Comparison of ENCODE assay signal across 8 cellular contexts in genomic region chr9:112378441-112379176, GRCh38. TPM values are rescaled to one million over a fixed set of nuclear protein-coding genes. Genes with fewer than 3 reads are reported as not detected.
DNase-seq lines count a peak whose midpoint lies in the region; ATAC-seq, FAIRE-seq and TF ChIP-seq lines count a peak whose summit lies in the region.

No MANE protein-coding gene starts in this region.

- H3K36me3 ChIP-seq in OCI-LY7 (ENCODE audit: insufficient read depth, low read length) (no peaks in the 10 kb centered on the region), K562 (ENCODE audit: control insufficient read depth, insufficient read depth, low read length) (no peaks in the 10 kb centered on the region)

- POLR2A ChIA-PET in OCI-LY7 (lab: Charles Lee) (interaction anchor here (0.6 to 2.0 kb wide), 8 partner anchors 12 to 339 kb away, joined by 3 to 6 read pairs (median 4); no protein-coding TSS in a partner anchor), K562 (lab: Yijun Ruan, JAX) (interaction anchor here (0.6 to 2.5 kb wide), 15 partner anchors 9 to 844 kb away, joined by 3 to 11 read pairs (median 3); partner anchors contain the start of gene PTBP3)

- H3K79me2 ChIP-seq in OCI-LY7 (ENCODE audit: insufficient read depth, low read depth, low read length): peaks cover 6% of the 10 kb centered on the region; the same call in 1 of the 2 replicates
- H3K79me2 ChIP-seq in K562 (ENCODE audit: control insufficient read depth, insufficient read depth, low read length): peaks cover 65% of the 10 kb centered on the region

- WGBS in K562 (ENCODE audit: insufficient coverage, low coverage, missing lambda C conversion rate): under 1% methylated on average over 19 of the region's 24 CpGs

- in situ Hi-C loops in K562 (cut with MboI): no loop called here

- intact Hi-C loops in OCI-LY7 (cut with micrococcal nuclease; ENCODE audit: unreplicated experiment) (loop anchor here (2.0 to 5.0 kb wide), 3 partner anchors 44 to 429 kb away; partner anchors contain the start of gene KIAA1958), K562 (cut with micrococcal nuclease) (loop anchor here (5.0 to 10.0 kb wide), 3 partner anchors 64 to 416 kb away; no protein-coding TSS in a partner anchor)

- no peaks in the 10 kb centered on the region for H3K27me3 ChIP-seq in K562 (ENCODE audit: control insufficient read depth in 2 of 2, insufficient read depth in 2 of 2, low read length in 2 of 2)
- H3K27me3 ChIP-seq in layer of hippocampus (ENCODE audit: control insufficient read depth, insufficient read depth, low read length): no peaks in the 10 kb centered on the region

- H3K4me3 ChIP-seq in OCI-LY7 (ENCODE audit: low read depth, low read length, poor library complexity, severe bottlenecking) (peak overlapping the region; percentile 90), K562 (peak overlapping the region; percentile 80)

- H3K4me2 ChIP-seq in OCI-LY7 (ENCODE audit: low read length): peak overlapping the region; percentile 74
- peak overlapping the region; percentile 83 for H3K4me2 ChIP-seq in K562 (ENCODE audit: insufficient read depth, low read length)

- DNase-seq in OCI-LY7 (ENCODE audit: low spot score) (no peak), K562 (ENCODE audit: extremely low read depth in 1 of 4, low spot score in 3 of 4) (peak in 1 of 4 experiments; percentile 37), KG1 (lab: John Stamatoyannopoulos, UW) (no peak), activated gamma-delta T cell (lab: John Stamatoyannopoulos, UW) (no peak)
- DNase-seq in stimulated activated CD4-positive, alpha-beta T cell treated with anti-CD3 and anti-CD28 coated beads, Interleukin-4, amount 100 ng/mL, for 48 hours (ENCODE audit: low read depth in 2 of 2): peak; percentile 28 to 36

- no peak for FAIRE-seq in K562 (lab: Jason Lieb, UNC)

- TF ChIP-seq POLR2A in K562 (conservative IDR thresholded peaks at IDR 0.05): no peak

- H2AFZ ChIP-seq in OCI-LY7 (ENCODE audit: low read length) (peak overlapping the region; percentile 89), K562 (ENCODE audit: low read depth, low read length) (peak overlapping the region; percentile 98)

- H3K9me1 ChIP-seq in K562 (ENCODE audit: control insufficient read depth, insufficient read depth, low read length): peaks cover 3% of the 10 kb centered on the region

- TF ChIP-seq RAD21 in K562 (CRISPR knock-in tag; conservative IDR thresholded peaks at IDR 0.05 in 1 of 2, IDR thresholded peaks at IDR 0.05 in 1 of 2): no peak

- TF ChIP-seq CTCF in OCI-LY7 (conservative IDR thresholded peaks at IDR 0.05; ENCODE audit: low read length): no peak
- no peak for TF ChIP-seq CTCF in K562 (IDR thresholded peaks at IDR 0.05 in 2 of 3, conservative IDR thresholded peaks at IDR 0.05 in 1 of 3; ENCODE audit: insufficient read depth in 2 of 3, low read depth in 1 of 3, low read length in 3 of 3)

- no peak for TF ChIP-seq EP300 in K562 (IDR thresholded peaks at IDR 0.05; ENCODE audit: low read length)

- ATAC-seq in GM18508 (IDR thresholded peaks at IDR 0.05; ENCODE audit: insufficient read depth, unreplicated experiment): peak; percentile 17
- ATAC-seq in HG02759 (IDR thresholded peaks at IDR 0.05; ENCODE audit: unreplicated experiment): peak; percentile 15
- ATAC-seq in K562: peak; percentile 1; the same call in 1 of the 3 replicates

- H3K9me2 ChIP-seq in OCI-LY7 (ENCODE audit: insufficient read depth, low read length): no peaks in the 10 kb centered on the region

- H4K20me1 ChIP-seq in OCI-LY7 (ENCODE audit: insufficient read depth, low read length): no peaks in the 10 kb centered on the region
- H4K20me1 ChIP-seq in K562 (replicated peaks; ENCODE audit: control insufficient read depth, insufficient read depth, low read length): no peaks in the 10 kb centered on the region

- no peaks in the 10 kb centered on the region for H3K9me3 ChIP-seq in OCI-LY7 (ENCODE audit: low read length)
- no peaks in the 10 kb centered on the region for H3K9me3 ChIP-seq in K562 (replicated peaks; ENCODE audit: control insufficient read depth, insufficient read depth, low read depth, low read length)

- CTCF ChIA-PET in OCI-LY7 (lab: Charles Lee; ENCODE audit: unreplicated experiment): no interaction called here
- CTCF ChIA-PET in K562 (lab: Yijun Ruan, JAX; ENCODE audit: low intra/inter-chr PET ratio): no interaction called here

- BruUV-seq in OCI-LY7 (replicated peaks; lab: Mats Ljungman, UMichigan) (no TSS peak), K562 (replicated peaks; lab: Mats Ljungman, UMichigan) (no TSS peak)

- H3K4me1 ChIP-seq in OCI-LY7 (ENCODE audit: insufficient read depth, low read length, poor library complexity, severe bottlenecking): peaks cover 38% of the 10 kb centered on the region
- H3K4me1 ChIP-seq in K562 (replicated peaks in 1 of 2; ENCODE audit: control insufficient read depth in 2 of 2, insufficient read depth in 2 of 2, low read length in 2 of 2): peaks cover 12 to 24% of the 10 kb centered on the region in 2 experiments

- H3K9ac ChIP-seq in K562 (ENCODE audit: insufficient read depth in 1 of 2, low read depth in 2 of 2, low read length in 2 of 2): peak overlapping the region; percentile 82

- H3K27ac ChIP-seq in OCI-LY7 (ENCODE audit: low read depth, low read length, poor library complexity, severe bottlenecking): peak overlapping the region; percentile 51
- peak overlapping the region; percentile 93 for H3K27ac ChIP-seq in K562 (ENCODE audit: extremely low read depth, low read depth, low read length)
- H3K27ac ChIP-seq in layer of hippocampus (ENCODE audit: low read depth, low read length): peak overlapping the region; percentile 96

TF ChIP-seq in K562, 482 proteins besides CTCF, POLR2A, EP300 and RAD21 (continues in another document):
- TF ChIP-seq TCF7L2 (IDR thresholded peaks at IDR 0.05; ENCODE audit: low read depth, low read length): no peak
- TF ChIP-seq, protein P1, sequence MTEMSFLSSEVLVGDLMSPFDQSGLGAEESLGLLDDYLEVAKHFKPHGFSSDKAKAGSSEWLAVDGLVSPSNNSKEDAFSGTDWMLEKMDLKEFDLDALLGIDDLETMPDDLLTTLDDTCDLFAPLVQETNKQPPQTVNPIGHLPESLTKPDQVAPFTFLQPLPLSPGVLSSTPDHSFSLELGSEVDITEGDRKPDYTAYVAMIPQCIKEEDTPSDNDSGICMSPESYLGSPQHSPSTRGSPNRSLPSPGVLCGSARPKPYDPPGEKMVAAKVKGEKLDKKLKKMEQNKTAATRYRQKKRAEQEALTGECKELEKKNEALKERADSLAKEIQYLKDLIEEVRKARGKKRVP (CRISPR knock-in tag; IDR thresholded peaks at IDR 0.05): no peak
- no peak for TF ChIP-seq ZNF134 (CRISPR knock-in tag; conservative IDR thresholded peaks at IDR 0.05)
- TF ChIP-seq CHD1 (IDR thresholded peaks at IDR 0.05; ENCODE audit: low read length): no peak
- TF ChIP-seq ZNF384 (IDR thresholded peaks at IDR 0.05; ENCODE audit: low read depth, low read length): no peak
- 0 out of 2 replicates have a peak, but pooled peaks have one; percentile 9 for TF ChIP-seq NR2C1 (IDR thresholded peaks at IDR 0.05)
- TF ChIP-seq NR2C1 (tag; IDR thresholded peaks at IDR 0.05): no peak
- no peak for TF ChIP-seq HSF4 (CRISPR knock-in tag; IDR thresholded peaks at IDR 0.05; ENCODE audit: borderline replicate concordance)
- no peak for TF ChIP-seq DNMT1 (IDR thresholded peaks at IDR 0.05)
- peak; percentile 77 for TF ChIP-seq GTF2E2 (tag; IDR thresholded peaks at IDR 0.05)
- no peak for TF ChIP-seq ZNF212 (CRISPR knock-in tag; IDR thresholded peaks at IDR 0.05)
- no peak for TF ChIP-seq ZNF3 (CRISPR knock-in tag; IDR thresholded peaks at IDR 0.05)

RNA-seq across cellular contexts. Expression of gene HSDL2, which starts 1.3 kb away (rescaled TPM):
- 10.0 and 12.7 TPM in 2 replicates for total RNA-seq in OCI-LY7 (2014; rRNA removed; shearing (Covaris generic))
- total RNA-seq in OCI-LY7 (2022) (16.6 and 17.1 TPM in 2 replicates), K562 (2014; rRNA removed) (22.8 and 23.1 TPM in 2 replicates), K562 (2014; rRNA removed; fragmentation: Illumina TruSeq; extraction: Trizol) (43.4 and 46.3 TPM in 2 replicates), K562 (2015; rRNA removed; fragmentation: Illumina TruSeq; extraction: Trizol) (37.6 and 40.3 TPM in 2 replicates), K562 (2021) (28.8 and 29.7 TPM in 2 replicates)
- total RNA-seq in K562 (2011; cell fraction: chromatin; rRNA removed; ENCODE audit: low replicate concordance): 17.0 and 29.9 TPM in 2 replicates
- 11.0 and 12.2 TPM in 2 replicates for total RNA-seq in K562 (2011; cell fraction: nucleolus; rRNA removed)
- total RNA-seq in K562 (2011; cell fraction: nucleoplasm; rRNA removed): 15.3 and 17.0 TPM in 2 replicates
- polyA plus RNA-seq in K562 (2011; rRNA removed) (64.8 and 74.1 TPM in 2 replicates), K562 (2014; fragmentation: Illumina TruSeq; extraction: Trizol) (33.3 and 37.4 TPM in 2 replicates), K562 (2014; fragmentation: Nextera tagmentation; extraction: Ambion mirVana) (10 to 100 TPM; 32.7 to 35.6 TPM), K562 (2014; rRNA removed) (23.1 and 24.6 TPM in 2 replicates)
- polyA plus RNA-seq in K562 (2011; cell fraction: cytosol; rRNA removed): 11.2 and 23.1 TPM in 2 replicates
- polyA plus RNA-seq in K562 (2011; cell fraction: nucleus; rRNA removed): 7.7 and 15.4 TPM in 2 replicates
- 29.3 and 34.5 TPM in 2 replicates for polyA plus RNA-seq in K562 (2012)
- polyA minus RNA-seq in K562 (2011; rRNA and poly(A)+ RNA removed): 98.5 and 105 TPM in 2 replicates
- polyA minus RNA-seq in K562 (2011; cell fraction: cytosol; rRNA and poly(A)+ RNA removed): 31.7 and 40.8 TPM in 2 replicates
- 7.9 and 16.2 TPM in 2 replicates for polyA minus RNA-seq in K562 (2011; cell fraction: nucleus; rRNA and poly(A)+ RNA removed)

RNA-seq across cellular contexts. Expression of gene PTBP3, which starts 45.2 kb away (rescaled TPM):
- total RNA-seq in OCI-LY7 (2014; rRNA removed; shearing (Covaris generic)): 33.2 and 38.1 TPM in 2 replicates
- total RNA-seq in OCI-LY7 (2022) (98.2 and 129 TPM in 2 replicates), K562 (2014; rRNA removed) (36.9 and 44.4 TPM in 2 replicates), K562 (2014; rRNA removed; fragmentation: Illumina TruSeq; extraction: Trizol) (83.5 and 93.8 TPM in 2 replicates), K562 (2015; rRNA removed; fragmentation: Illumina TruSeq; extraction: Trizol) (71.3 and 77.1 TPM in 2 replicates), K562 (2021) (109 and 116 TPM in 2 replicates)
- 83.3 and 94.4 TPM in 2 replicates for total RNA-seq in K562 (2011; cell fraction: chromatin; rRNA removed; ENCODE audit: low replicate concordance)
- total RNA-seq in K562 (2011; cell fraction: nucleolus; rRNA removed): 15.2 and 20.9 TPM in 2 replicates
- total RNA-seq in K562 (2011; cell fraction: nucleoplasm; rRNA removed): 43.6 and 84.2 TPM in 2 replicates
- polyA plus RNA-seq in K562 (2011; rRNA removed) (132 and 151 TPM in 2 replicates), K562 (2014; fragmentation: Illumina TruSeq; extraction: Trizol) (60.3 and 68.0 TPM in 2 replicates), K562 (2014; fragmentation: Nextera tagmentation; extraction: Ambion mirVana) (10 to 100 TPM; 22.4 to 26.7 TPM), K562 (2014; rRNA removed) (42.0 and 45.5 TPM in 2 replicates)
- 122 and 173 TPM in 2 replicates for polyA plus RNA-seq in K562 (2011; cell fraction: cytosol; rRNA removed)
- 54.8 and 78.5 TPM in 2 replicates for polyA plus RNA-seq in K562 (2011; cell fraction: nucleus; rRNA removed)
- 34.5 and 35.0 TPM in 2 replicates for polyA plus RNA-seq in K562 (2012)
- 252 and 271 TPM in 2 replicates for polyA minus RNA-seq in K562 (2011; rRNA and poly(A)+ RNA removed)
- polyA minus RNA-seq in K562 (2011; cell fraction: cytosol; rRNA and poly(A)+ RNA removed): 85.2 and 87.1 TPM in 2 replicates
- 22.9 and 43.9 TPM in 2 replicates for polyA minus RNA-seq in K562 (2011; cell fraction: nucleus; rRNA and poly(A)+ RNA removed)

Comparison
In these comparisons a context has a peak if more than half of its experiments do, and no peak if none do; other contexts are left out.
1. DNase-seq: peak in stimulated activated CD4-positive, alpha-beta T cell treated with anti-CD3 and anti-CD28 coated beads, Interleukin-4, amount 100 ng/mL, for 48 hours (2 of 2); none in OCI-LY7 (single experiment), KG1 (single experiment) and activated gamma-delta T cell (single experiment).
2. Peak in every context shown above with its lines, with median percentiles within 50 percentile points of each other: ATAC-seq and H3K27ac ChIP-seq.